Comparison of ENCODE assay signal across 8 cellular contexts in genomic region chr6:10801224-10801848, GRCh38. TPM values are rescaled to one million over a fixed set of nuclear protein-coding genes. Genes with fewer than 3 reads are reported as not detected.
DNase-seq lines count a peak whose midpoint lies in the region; ATAC-seq and TF ChIP-seq lines count a peak whose summit lies in the region.

No MANE protein-coding gene starts in this region.

- TF ChIP-seq CTCF in esophagus muscularis mucosa (IDR thresholded peaks at IDR 0.05) (peak in 2 of 3 experiments; percentile 92 to 98), nephron (IDR thresholded peaks at IDR 0.05; ENCODE audit: unreplicated experiment in 3 of 3) (peak; percentile 93 to 99 (median 98))

- peaks cover 0 to 6% (median 0%) of the 10 kb centered on the region in 4 donors for H3K36me3 ChIP-seq in esophagus muscularis mucosa

- H3K27me3 Mint-ChIP-seq in nephron (ENCODE audit: low read depth): no peaks in the 10 kb centered on the region

- ATAC-seq in GM19351 (IDR thresholded peaks at IDR 0.05; ENCODE audit: unreplicated experiment) (peak; percentile 98), HG03469 (IDR thresholded peaks at IDR 0.05; ENCODE audit: unreplicated experiment) (peak; percentile 97)
- peak; percentile 86 for ATAC-seq in stimulated activated naive CD8-positive, alpha-beta T cell treated with anti-CD3 and anti-CD28 coated beads, Interleukin-15, Interleukin-2, amounts not matched to agents 100 U/mL and 50 U/mL, for 24 hours

- no peak for TF ChIP-seq POLR2A in esophagus muscularis mucosa (IDR thresholded peaks at IDR 0.05; ENCODE audit: low read depth)

- no peaks in the 10 kb centered on the region for H3K4me1 Mint-ChIP-seq in nephron

- intact Hi-C loops in esophagus muscularis mucosa (cut with DNase I): loop anchor here (2.0 kb wide), 1 partner anchor 323 kb away; no protein-coding TSS in a partner anchor

- no peak overlapping the region for H3K4me3 Mint-ChIP-seq in nephron

- no peak overlapping the region for H3K27ac Mint-ChIP-seq in nephron

- DNase-seq in COLO668 (lab: John Stamatoyannopoulos, UW; ENCODE audit: unreplicated experiment): peak; percentile 42
- DNase-seq in NOMO-1 treated with dmso at 0.1 percent for 144 hours (lab: John Stamatoyannopoulos, UW; ENCODE audit: unreplicated experiment): peak; percentile 22
- peak; percentile 64 for DNase-seq in activated CD8-positive, alpha-beta memory T cell treated with anti-CD3 and anti-CD28 coated beads, Interleukin-2, amount 50 U/mL, for 4 hours
- DNase-seq in esophagus muscularis mucosa (ENCODE audit: extremely low spot score): no peak
- DNase-seq in stimulated activated naive CD8-positive, alpha-beta T cell treated with anti-CD3 and anti-CD28 coated beads, Interleukin-15, Interleukin-2, amounts not matched to agents 100 U/mL and 50 U/mL, for 24 hours: peak; percentile 62

- no peak for TF ChIP-seq EP300 in esophagus muscularis mucosa (IDR thresholded peaks at IDR 0.05)

- H3K27me3 ChIP-seq in esophagus muscularis mucosa: no peaks in the 10 kb centered on the region

- H3K9me3 Mint-ChIP-seq in nephron: no peaks in the 10 kb centered on the region

- H3K4me1 ChIP-seq in esophagus muscularis mucosa: no peaks in the 10 kb centered on the region

- 48% methylated on average over 2 of the region's 2 CpGs for WGBS in esophagus muscularis mucosa

- H3K27ac ChIP-seq in esophagus muscularis mucosa (replicated peaks in 1 of 4): no peak overlapping the region

- no peak overlapping the region for H3K4me3 ChIP-seq in esophagus muscularis mucosa

- no peaks in the 10 kb centered on the region for H3K36me3 Mint-ChIP-seq in nephron (ENCODE audit: low read depth)

- H3K9me3 ChIP-seq in esophagus muscularis mucosa: no peaks in the 10 kb centered on the region

RNA-seq across cellular contexts. Expression of gene MAK, which starts 37.0 kb away (rescaled TPM):
- total RNA-seq in esophagus muscularis mucosa: under 1 TPM in 2 of 4 donors, not detected in 2; 0.13 to 0.42 TPM

RNA-seq across cellular contexts. Expression of gene TMEM14B, which starts 53.7 kb away (rescaled TPM):
- 10 to 100 TPM; 35.4 to 77.2 (median 66.2) TPM for total RNA-seq in esophagus muscularis mucosa
